ENCODE assay signal across 8 cellular contexts in genomic region chr17:37570527-37571093, GRCh38. TPM values are rescaled to one million over a fixed set of nuclear protein-coding genes. Genes with fewer than 3 reads are reported as not detected.
DNase-seq lines count a peak whose midpoint lies in the region; ATAC-seq, FAIRE-seq and TF ChIP-seq lines count a peak whose summit lies in the region.

No MANE protein-coding gene starts in this region.

- peak; percentile 48 for TF ChIP-seq CTCF in AG09319 (IDR thresholded peaks at IDR 0.05; ENCODE audit: low read depth, low read length)

- TF ChIP-seq POLR2A in GM12891 (IDR thresholded peaks at IDR 0.05; ENCODE audit: low read depth, low read length), result no peak

- DNase-seq in AG09319 (ENCODE audit: extremely low read depth, low read depth) (no peak), GM12891 (ENCODE audit: insufficient read length, low spot score) (peak; percentile 7), NCI-H526 treated with DMSO at 0.1 percent for 48 hours (lab: John Stamatoyannopoulos, UW) (peak; percentile 1), left ventricle myocardium superior (peak; percentile 52)
- DNase-seq in activated naive CD4-positive, alpha-beta T cell treated with anti-CD3 and anti-CD28 coated beads, Interleukin-2, amount 50 U/mL, for 72 hours (ENCODE audit: low spot score in 2 of 2), result peak in 1 of 2 donors; percentile 13
- peak; percentile 22 to 36 for DNase-seq in stimulated activated CD4-positive, alpha-beta T cell treated with anti-CD3 and anti-CD28 coated beads, Interleukin-2, amount 100 ng/mL, for 24 hours
- DNase-seq in effector CD8-positive, alpha-beta T cell (lab: John Stamatoyannopoulos, UW), result no peak

- intact Hi-C loops in left ventricle myocardium superior (cut with micrococcal nuclease), result no loop called here

- no peak overlapping the region for H3K27ac Mint-ChIP-seq in activated naive CD4-positive, alpha-beta T cell treated with anti-CD3 and anti-CD28 coated beads, Interleukin-2, amount 50 U/mL, for 72 hours

- no peak for FAIRE-seq in GM12891 (lab: Jason Lieb, UNC)

- peaks cover 0 to 4% of the 10 kb centered on the region in 2 donors for H3K9me3 Mint-ChIP-seq in activated naive CD4-positive, alpha-beta T cell treated with anti-CD3 and anti-CD28 coated beads, Interleukin-2, amount 50 U/mL, for 72 hours

- H3K36me3 Mint-ChIP-seq in activated naive CD4-positive, alpha-beta T cell treated with anti-CD3 and anti-CD28 coated beads, Interleukin-2, amount 50 U/mL, for 72 hours, result peaks cover 20 to 32% of the 10 kb centered on the region in 2 donors

- peak; percentile 60 to 69 for ATAC-seq in activated naive CD4-positive, alpha-beta T cell treated with anti-CD3 and anti-CD28 coated beads, Interleukin-2, amount 50 U/mL, for 72 hours
- ATAC-seq in left ventricle myocardium superior, result peak; percentile 78
- ATAC-seq in HG03460 (IDR thresholded peaks at IDR 0.05; ENCODE audit: unreplicated experiment), result no peak

TF ChIP-seq in GM12891, 5 proteins besides CTCF, POLR2A, EP300 and RAD21:
- TF ChIP-seq SPI1 (IDR thresholded peaks at IDR 0.05; ENCODE audit: low read depth, low read length), result no peak
- TF ChIP-seq POU2F2 (IDR thresholded peaks at IDR 0.05; ENCODE audit: low read depth, low read length), result no peak
- no peak for TF ChIP-seq PAX5 (IDR thresholded peaks at IDR 0.05; ENCODE audit: insufficient read depth, low read length, severe bottlenecking)
- TF ChIP-seq POLR2AphosphoS5 (IDR thresholded peaks at IDR 0.05; ENCODE audit: low read depth, low read length), result no peak
- TF ChIP-seq TAF1 (IDR thresholded peaks at IDR 0.05; ENCODE audit: low read depth, low read length), result no peak
TF ChIP-seq in GM12891: peak in this region for 0.

RNA-seq across cellular contexts. Expression of gene SYNRG, which starts 38.6 kb away (rescaled TPM):
- polyA plus RNA-seq in GM12891 (2012; ENCODE audit: low read depth, missing spikeins), result 12.5 TPM
- 10 to 100 TPM; 53.3 to 76.5 TPM for total RNA-seq in activated naive CD4-positive, alpha-beta T cell treated with anti-CD3 and anti-CD28 coated beads, Interleukin-2, amount 50 U/mL, for 72 hours
- 36.2 TPM for total RNA-seq in left ventricle myocardium superior

Comparison
In these comparisons a context has a peak if more than half of its experiments do, and no peak if none do; other contexts are left out.
1. DNase-seq: peak in GM12891 (single experiment), NCI-H526 treated with DMSO at 0.1 percent for 48 hours (single experiment), left ventricle myocardium superior (single experiment) and stimulated activated CD4-positive, alpha-beta T cell treated with anti-CD3 and anti-CD28 coated beads, Interleukin-2, amount 100 ng/mL, for 24 hours (2 of 2); none in AG09319 (single experiment) and effector CD8-positive, alpha-beta T cell (single experiment).